20 cellular contexts compared by ENCODE assay signal in the genomic region with DNA sequence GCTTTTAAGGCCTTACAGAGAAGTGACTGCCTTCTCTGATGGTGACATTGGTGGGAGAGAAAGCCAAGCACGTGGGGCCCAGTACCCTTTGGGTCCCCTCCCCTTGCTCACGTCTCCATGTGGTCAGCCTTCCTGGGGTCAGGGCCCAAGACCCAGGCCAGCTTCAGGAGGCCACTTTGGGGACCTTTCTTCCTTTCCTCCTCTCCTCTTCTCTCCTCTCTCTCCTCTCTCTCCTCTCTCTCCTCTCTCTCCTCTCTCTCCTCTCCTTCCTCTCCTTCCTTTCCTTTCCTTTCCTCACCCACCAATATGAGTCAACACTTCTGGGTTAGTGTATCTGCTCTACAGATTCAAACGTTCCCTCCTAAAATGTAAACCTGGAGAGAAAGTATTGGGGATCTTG.
DNase-seq lines count a peak whose midpoint lies in the region; ATAC-seq and TF ChIP-seq lines count a peak whose summit lies in the region.
"Had no signal": no experiment of that assay in that cellular context is flagged by ENCODE, and none has a peak within 500 bp of the region (broad histone marks: within the 10 kb centered on the region; RNA-seq: fewer than 3 reads in every experiment).

No MANE protein-coding gene starts in this region.

- no peaks in the 10 kb centered on the region for H3K4me1 ChIP-seq in endodermal cell (ENCODE audit: control insufficient read depth, insufficient read depth, low read length)
- H3K4me1 ChIP-seq: A549; BLaER1 treated with 17β-estradiol and CSF1 and Interleukin-3, amounts not matched to agents 10 nM and 100 nM; Caco-2 had no signal

- no peak for TF ChIP-seq CTCF in natural killer cell (IDR thresholded peaks at IDR 0.05)
- no peak for TF ChIP-seq CTCF in endodermal cell (conservative IDR thresholded peaks at IDR 0.05)

- H3K27ac ChIP-seq in endodermal cell (ENCODE audit: low read depth, low read length) = no peak overlapping the region
- H3K27ac ChIP-seq: 22Rv1; A549; BLaER1 treated with 17β-estradiol and CSF1 and Interleukin-3, amounts not matched to agents 10 nM and 100 nM; C4-2B had no signal

- no peak for DNase-seq in natural killer cell treated with Interleukin-12 subunit alpha and Interleukin-12 subunit beta and Interleukin-15 and Interleukin-18, amount 100 ng/mL, for 72 hours (ENCODE audit: low spot score)
- no peak for DNase-seq in natural killer cell
- peak; percentile 19 for DNase-seq in endodermal cell
- no peak for DNase-seq in stimulated activated effector memory CD8-positive, alpha-beta T cell treated with anti-CD3 and anti-CD28 coated beads, Interleukin-12 subunit alpha, Interleukin-12 subunit beta, amount 100 ng/mL, for 72 hours (ENCODE audit: low spot score in 2 of 2)
- DNase-seq in DMS79 (lab: John Stamatoyannopoulos, UW) = no peak
- DNase-seq: AML-193; Caco-2; Calu3; CD4-positive, alpha-beta T cell; CD8-positive, alpha-beta T cell; DMS153; DMS53; DMS79 treated with DMSO at 0.1 percent for 48 hours; GF-D8 had no signal

- H3K27me3 Mint-ChIP-seq in natural killer cell treated with Interleukin-12 subunit alpha and Interleukin-12 subunit beta and Interleukin-15 and Interleukin-18, amount 100 ng/mL, for 72 hours = peaks cover 16 to 23% of the 10 kb centered on the region in 2 donors
- H3K27me3 Mint-ChIP-seq in natural killer cell (ENCODE audit: low read depth in 2 of 2) (peaks cover 9 to 20% of the 10 kb centered on the region in 2 donors), endodermal cell (ENCODE audit: insufficient read depth) (no peaks in the 10 kb centered on the region)

- no peaks in the 10 kb centered on the region for H3K27me3 ChIP-seq in endodermal cell (ENCODE audit: control insufficient read depth, insufficient read depth, low read length, poor library complexity, severe bottlenecking)
- H3K27me3 ChIP-seq: BLaER1 treated with 17β-estradiol and CSF1 and Interleukin-3, amounts not matched to agents 10 nM and 100 nM had no signal

- no peaks in the 10 kb centered on the region for H3K9me3 Mint-ChIP-seq in natural killer cell treated with Interleukin-12 subunit alpha and Interleukin-12 subunit beta and Interleukin-15 and Interleukin-18, amount 100 ng/mL, for 72 hours
- H3K9me3 Mint-ChIP-seq in natural killer cell (no peaks in the 10 kb centered on the region), endodermal cell (no peaks in the 10 kb centered on the region)
- H3K9me3 Mint-ChIP-seq in stimulated activated effector memory CD8-positive, alpha-beta T cell treated with anti-CD3 and anti-CD28 coated beads, Interleukin-12 subunit alpha, Interleukin-12 subunit beta, amount 100 ng/mL, for 72 hours = no peaks in the 10 kb centered on the region
- H3K9me3 Mint-ChIP-seq: CD4-positive, alpha-beta T cell; CD8-positive, alpha-beta T cell had no signal

- ATAC-seq in natural killer cell treated with Interleukin-12 subunit alpha and Interleukin-12 subunit beta and Interleukin-15 and Interleukin-18, amount 100 ng/mL, for 72 hours = no peak
- ATAC-seq in natural killer cell (no peak), GM18873 (IDR thresholded peaks at IDR 0.05; ENCODE audit: low FRiP score, unreplicated experiment) (no peak)
- ATAC-seq in stimulated activated effector memory CD8-positive, alpha-beta T cell treated with anti-CD3 and anti-CD28 coated beads, Interleukin-12 subunit alpha, Interleukin-12 subunit beta, amount 100 ng/mL, for 72 hours = no peak
- ATAC-seq: A549; CD8-positive, alpha-beta T cell had no signal

- H3K4me3 ChIP-seq in endodermal cell (ENCODE audit: low read length) = no peak overlapping the region
- H3K4me3 ChIP-seq: A549; BLaER1 treated with 17β-estradiol and CSF1 and Interleukin-3, amounts not matched to agents 10 nM and 100 nM had no signal

- no peaks in the 10 kb centered on the region for H3K36me3 ChIP-seq in endodermal cell (ENCODE audit: control insufficient read depth, insufficient read depth, low read length)
- H3K36me3 ChIP-seq: BLaER1 treated with 17β-estradiol and CSF1 and Interleukin-3, amounts not matched to agents 10 nM and 100 nM had no signal

- H3K9ac ChIP-seq in endodermal cell (ENCODE audit: extremely low read depth, low read length, poor library complexity, severe bottlenecking) = no peak overlapping the region
- H3K9ac ChIP-seq: BLaER1 treated with 17β-estradiol and CSF1 and Interleukin-3, amounts not matched to agents 10 nM and 100 nM had no signal

- intact Hi-C loops in natural killer cell (cut with micrococcal nuclease) = no loop called here

- H3K9me3 ChIP-seq in endodermal cell (ENCODE audit: control insufficient read depth, low read length) = no peaks in the 10 kb centered on the region
- H3K9me3 ChIP-seq: A549; BLaER1 treated with 17β-estradiol and CSF1 and Interleukin-3, amounts not matched to agents 10 nM and 100 nM; Caco-2 had no signal

- no peaks in the 10 kb centered on the region for H3K4me1 Mint-ChIP-seq in natural killer cell treated with Interleukin-12 subunit alpha and Interleukin-12 subunit beta and Interleukin-15 and Interleukin-18, amount 100 ng/mL, for 72 hours (ENCODE audit: low read depth in 2 of 2)
- H3K4me1 Mint-ChIP-seq in natural killer cell (no peaks in the 10 kb centered on the region), endodermal cell (no peaks in the 10 kb centered on the region)
- peaks cover 10% of the 10 kb centered on the region for H3K4me1 Mint-ChIP-seq in stimulated activated effector memory CD8-positive, alpha-beta T cell treated with anti-CD3 and anti-CD28 coated beads, Interleukin-12 subunit alpha, Interleukin-12 subunit beta, amount 100 ng/mL, for 72 hours
- H3K4me1 Mint-ChIP-seq: B cell had no signal

- H3K36me3 Mint-ChIP-seq in natural killer cell treated with Interleukin-12 subunit alpha and Interleukin-12 subunit beta and Interleukin-15 and Interleukin-18, amount 100 ng/mL, for 72 hours = no peaks in the 10 kb centered on the region
- H3K36me3 Mint-ChIP-seq in natural killer cell (no peaks in the 10 kb centered on the region), endodermal cell (ENCODE audit: low read depth) (no peaks in the 10 kb centered on the region)
- H3K36me3 Mint-ChIP-seq in stimulated activated effector memory CD8-positive, alpha-beta T cell treated with anti-CD3 and anti-CD28 coated beads, Interleukin-12 subunit alpha, Interleukin-12 subunit beta, amount 100 ng/mL, for 72 hours = no peaks in the 10 kb centered on the region
- H3K36me3 Mint-ChIP-seq: CD8-positive, alpha-beta T cell had no signal

- WGBS in endodermal cell (ENCODE audit: insufficient coverage in 1 of 2, insufficient read length in 1 of 2), 2 experiments = 85% methylated on average over 3 of the region's 3 CpGs; no CpG with 5 or more reads in 1 of the 2 experiments

- H3K4me3 Mint-ChIP-seq in natural killer cell treated with Interleukin-12 subunit alpha and Interleukin-12 subunit beta and Interleukin-15 and Interleukin-18, amount 100 ng/mL, for 72 hours = peak overlapping the region; percentile 6
- H3K4me3 Mint-ChIP-seq in natural killer cell (no peak overlapping the region), endodermal cell (no peak overlapping the region)
- no peak overlapping the region for H3K4me3 Mint-ChIP-seq in stimulated activated effector memory CD8-positive, alpha-beta T cell treated with anti-CD3 and anti-CD28 coated beads, Interleukin-12 subunit alpha, Interleukin-12 subunit beta, amount 100 ng/mL, for 72 hours
- H3K4me3 Mint-ChIP-seq: B cell; CD4-positive, alpha-beta T cell; CD8-positive, alpha-beta T cell had no signal

- H3K27ac Mint-ChIP-seq in natural killer cell treated with Interleukin-12 subunit alpha and Interleukin-12 subunit beta and Interleukin-15 and Interleukin-18, amount 100 ng/mL, for 72 hours = peak overlapping the region in 1 of 2 donors; percentile 39
- no peak overlapping the region for H3K27ac Mint-ChIP-seq in natural killer cell
- H3K27ac Mint-ChIP-seq in endodermal cell = no peak overlapping the region
- peak overlapping the region; percentile 6 for H3K27ac Mint-ChIP-seq in stimulated activated effector memory CD8-positive, alpha-beta T cell treated with anti-CD3 and anti-CD28 coated beads, Interleukin-12 subunit alpha, Interleukin-12 subunit beta, amount 100 ng/mL, for 72 hours
- H3K27ac Mint-ChIP-seq: B cell; CD4-positive, alpha-beta T cell; CD8-positive, alpha-beta T cell had no signal
